8 cellular contexts compared by ENCODE assay signal in the genomic region with DNA sequence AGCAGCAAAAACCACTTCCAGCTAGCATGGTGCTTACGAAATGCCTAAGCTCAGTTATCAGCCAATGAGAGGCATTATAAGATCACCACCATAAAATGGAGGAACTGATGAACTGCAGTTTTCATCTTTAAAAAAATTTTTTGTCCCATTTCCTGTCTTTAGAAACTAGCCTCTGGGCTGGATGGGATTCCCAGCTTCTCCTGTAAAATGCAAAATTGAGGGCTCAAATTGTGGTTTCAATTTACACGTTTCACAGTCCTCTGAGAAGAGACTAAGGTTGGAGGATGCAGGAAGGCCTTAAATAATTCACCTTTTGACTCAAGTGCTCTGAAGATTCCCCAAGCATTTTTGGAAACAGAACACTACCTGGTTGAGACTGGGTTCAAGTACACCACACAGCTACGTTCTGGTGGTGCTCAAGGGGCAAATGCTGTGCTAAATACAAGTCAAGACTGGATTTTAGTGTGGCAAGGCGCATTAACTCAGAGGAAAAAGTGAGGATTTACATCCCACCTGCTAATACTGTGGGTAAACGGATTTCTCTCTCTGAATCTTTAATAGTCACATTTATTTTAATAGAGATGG. TPM values are rescaled to one million over a fixed set of nuclear protein-coding genes. Genes with fewer than 3 reads are reported as not detected.
DNase-seq lines count a peak whose midpoint lies in the region; ATAC-seq and TF ChIP-seq lines count a peak whose summit lies in the region.

No MANE protein-coding gene starts in this region.

- no peaks in the 10 kb centered on the region for H3K36me3 ChIP-seq in MM.1S (replicated peaks; ENCODE audit: insufficient read depth, low read length)
- H3K36me3 ChIP-seq in adipocyte (ENCODE audit: control insufficient read depth, insufficient read depth, low read length, severe bottlenecking): peaks cover 4% of the 10 kb centered on the region
- peaks cover under 1% of the 10 kb centered on the region for H3K36me3 ChIP-seq in smooth muscle cell (ENCODE audit: low read depth)

- 65% methylated on average over 5 of the region's 5 CpGs for WGBS in smooth muscle cell (ENCODE audit: low lambda C conversion rate)

- no peaks in the 10 kb centered on the region for H4K20me1 ChIP-seq in MM.1S (ENCODE audit: insufficient read depth, low read length)
- H4K20me1 ChIP-seq in smooth muscle cell (ENCODE audit: low read depth): no peaks in the 10 kb centered on the region

- H2AFZ ChIP-seq in MM.1S (ENCODE audit: low read length): peak overlapping the region; percentile 87
- peak overlapping the region; percentile 99 for H2AFZ ChIP-seq in smooth muscle cell (ENCODE audit: low read depth)

- H3K79me2 ChIP-seq in MM.1S (ENCODE audit: low read length) (no peaks in the 10 kb centered on the region), smooth muscle cell (ENCODE audit: low read depth) (no peaks in the 10 kb centered on the region)

- H3K4me3 ChIP-seq in MM.1S (ENCODE audit: low read length) (peak overlapping the region; percentile 81), adipocyte (ENCODE audit: low read length) (peak overlapping the region; percentile 93), iPS-18c (ENCODE audit: insufficient read depth, low read depth, low read length) (peak overlapping the region; percentile 78), smooth muscle cell (peak overlapping the region; percentile 80)

- 0 out of 2 replicates have a peak, but pooled peaks cover 4% of the 10 kb centered on the region for H3F3A ChIP-seq in MM.1S (ENCODE audit: insufficient read depth, low read length)
- H3F3A ChIP-seq in smooth muscle cell (ENCODE audit: low read depth): no peaks in the 10 kb centered on the region

- H3K4me2 ChIP-seq in MM.1S (ENCODE audit: low read depth, low read length) (peak overlapping the region; percentile 59), smooth muscle cell (peak overlapping the region; percentile 84)

- ATAC-seq in GM21723 (IDR thresholded peaks at IDR 0.05; ENCODE audit: unreplicated experiment) (no peak), GM19397 (IDR thresholded peaks at IDR 0.05; ENCODE audit: unreplicated experiment) (no peak)

- H3K9ac ChIP-seq in MM.1S (ENCODE audit: low read length): peak overlapping the region; percentile 79
- peak overlapping the region; percentile 96 for H3K9ac ChIP-seq in adipocyte (ENCODE audit: low read length)
- peak overlapping the region; percentile 88 for H3K9ac ChIP-seq in smooth muscle cell (ENCODE audit: low read depth)

- H3K27ac ChIP-seq in MM.1S (ENCODE audit: low read length) (peak overlapping the region; percentile 72; the same call in 1 of the 2 replicates), smooth muscle cell (ENCODE audit: low read depth) (no peak overlapping the region)

- H3K27me3 ChIP-seq in MM.1S (replicated peaks; ENCODE audit: insufficient read depth, low read length) (no peaks in the 10 kb centered on the region), adipocyte (replicated peaks; ENCODE audit: control insufficient read depth, insufficient read depth, low read length) (no peaks in the 10 kb centered on the region), smooth muscle cell (ENCODE audit: low read depth) (no peaks in the 10 kb centered on the region)

- TF ChIP-seq CTCF in MM.1S (IDR thresholded peaks at IDR 0.05; ENCODE audit: low read length) (no peak), smooth muscle cell (IDR thresholded peaks at IDR 0.05; ENCODE audit: borderline replicate concordance, insufficient read depth, poor library complexity, severe bottlenecking) (no peak)

- DNase-seq in DMS79 treated with DMSO at 0.1 percent for 48 hours (lab: John Stamatoyannopoulos, UW): peak; percentile 46
- DNase-seq in DMS79 (lab: John Stamatoyannopoulos, UW): no peak
- DNase-seq in MM.1S: peak; percentile 27
- peak; percentile 54 for DNase-seq in adipocyte (ENCODE audit: low read depth)
- no peak for DNase-seq in smooth muscle cell (lab: John Stamatoyannopoulos, UW; ENCODE audit: unreplicated experiment)

- H3K9me3 ChIP-seq in MM.1S (replicated peaks; ENCODE audit: insufficient read depth, low read length) (no peaks in the 10 kb centered on the region), adipocyte (ENCODE audit: control insufficient read depth, low read length) (no peaks in the 10 kb centered on the region), iPS-18c (ENCODE audit: control insufficient read depth, insufficient read depth, low read length) (no peaks in the 10 kb centered on the region), smooth muscle cell (replicated peaks; ENCODE audit: low read depth) (no peaks in the 10 kb centered on the region)

- H3K9me2 ChIP-seq in MM.1S (replicated peaks; ENCODE audit: insufficient read depth, low read length): no peaks in the 10 kb centered on the region

- H3K4me1 ChIP-seq in MM.1S (ENCODE audit: low read length): 0 out of 2 replicates have a peak, but pooled peaks cover 4% of the 10 kb centered on the region
- peaks cover 16% of the 10 kb centered on the region for H3K4me1 ChIP-seq in adipocyte (ENCODE audit: control insufficient read depth, insufficient read depth, low read length)
- peaks cover 4% of the 10 kb centered on the region for H3K4me1 ChIP-seq in smooth muscle cell (ENCODE audit: low read depth)

RNA-seq across cellular contexts. Expression of gene ZNF25, which starts 0.9 kb away (rescaled TPM):
- total RNA-seq in smooth muscle cell: 6.9 and 12.6 TPM in 2 replicates
- 3.6 and 3.8 TPM in 2 replicates for polyA plus RNA-seq in smooth muscle cell

RNA-seq across cellular contexts. Expression of gene ZNF33A, which starts 35.0 kb away (rescaled TPM):
- 8.5 and 9.2 TPM in 2 replicates for total RNA-seq in smooth muscle cell
- polyA plus RNA-seq in smooth muscle cell: 1.4 and 3.6 TPM in 2 replicates

Comparison
In these comparisons a context has a peak if more than half of its experiments do, and no peak if none do; other contexts are left out.
1. DNase-seq: peak in DMS79 treated with DMSO at 0.1 percent for 48 hours (single experiment), MM.1S (single experiment) and adipocyte (single experiment); none in DMS79 (single experiment) and smooth muscle cell (single experiment).
2. Peak in every context shown above with its lines, with median percentiles within 50 percentile points of each other: H3K4me3 ChIP-seq and H3K9ac ChIP-seq.